ENCODE assay signal across 8 cellular contexts in the genomic region with DNA sequence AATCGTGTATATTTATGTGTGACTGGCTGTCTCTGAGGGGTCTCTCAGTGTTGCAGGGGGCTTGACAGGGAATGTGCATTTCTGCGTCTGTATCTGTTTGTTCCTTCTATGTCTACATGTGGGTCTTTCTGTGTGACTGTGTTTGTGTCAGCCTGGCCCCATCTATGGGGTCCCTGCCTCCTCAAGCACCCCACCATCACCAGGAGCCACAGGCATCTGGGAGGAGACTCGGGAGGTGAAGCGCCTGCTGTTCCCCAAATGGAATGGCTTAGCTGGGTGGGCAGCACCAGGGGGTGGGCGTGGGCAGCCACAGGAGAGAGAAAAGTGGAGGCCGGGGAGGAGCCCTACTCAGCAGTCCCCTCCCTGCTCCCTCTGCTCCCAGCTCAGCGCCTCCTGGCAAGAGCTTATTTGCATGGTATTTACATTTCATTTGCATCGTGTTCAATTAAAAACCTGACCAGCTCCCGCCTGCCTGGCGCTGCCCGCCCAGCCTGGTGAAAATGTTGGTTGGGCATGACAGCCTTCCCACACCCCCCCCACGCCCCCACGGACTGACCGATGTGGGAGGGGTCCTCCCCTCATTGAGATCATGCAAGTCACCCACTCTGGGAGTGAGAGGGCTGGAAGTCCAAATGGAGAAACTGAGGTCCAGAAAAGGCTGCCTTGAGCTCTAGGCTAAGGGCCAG. TPM values are rescaled to one million over a fixed set of nuclear protein-coding genes. Genes with fewer than 3 reads are reported as not detected.
DNase-seq lines count a peak whose midpoint lies in the region; ATAC-seq and TF ChIP-seq lines count a peak whose summit lies in the region.

No MANE protein-coding gene starts in this region.

- peak overlapping the region; percentile 76 for H2BK5ac ChIP-seq in trophoblast cell (ENCODE audit: low read depth, low read length, poor library complexity)

- no peak overlapping the region for H3K4me3 ChIP-seq in trophoblast cell (ENCODE audit: low read depth, low read length)

- CTCF ChIA-PET in WTC11 (lab: Charles Lee): interaction anchor here (0.6 to 5.8 kb wide), 13 partner anchors 8 to 77 kb away, joined by 3 to 86 read pairs (median 7); no protein-coding TSS in a partner anchor

- H3K9me3 Mint-ChIP-seq in WTC11: no peaks in the 10 kb centered on the region
- H3K9me3 Mint-ChIP-seq in activated T-cell treated with anti-CD3 and anti-CD28 coated beads, Interleukin-2, amount 50 U/mL, for 24 hours: no peaks in the 10 kb centered on the region

- H3K27ac ChIP-seq in trophoblast cell (ENCODE audit: low read depth, low read length): peak overlapping the region; percentile 100

- peak overlapping the region; percentile 74 for H3K27ac Mint-ChIP-seq in WTC11
- H3K27ac Mint-ChIP-seq in activated T-cell treated with anti-CD3 and anti-CD28 coated beads, Interleukin-2, amount 50 U/mL, for 24 hours: no peak overlapping the region

- no peaks in the 10 kb centered on the region for H3K36me3 ChIP-seq in trophoblast cell (ENCODE audit: control insufficient read depth in 1 of 2, insufficient read depth in 2 of 2, low read length in 2 of 2)

- H4K91ac ChIP-seq in trophoblast cell (ENCODE audit: low read depth, low read length): peak overlapping the region; percentile 100

- H2AK5ac ChIP-seq in trophoblast cell (ENCODE audit: low read length): peak overlapping the region; percentile 69

- H3K27me3 ChIP-seq in trophoblast cell (ENCODE audit: insufficient read depth, low read length): no peaks in the 10 kb centered on the region

- H3K4me1 ChIP-seq in trophoblast cell (ENCODE audit: control insufficient read depth in 1 of 2, insufficient read depth in 2 of 2, low read length in 2 of 2): peaks cover 46 to 61% of the 10 kb centered on the region in 2 experiments

- peak overlapping the region; percentile 97 for H3K4ac ChIP-seq in trophoblast cell (ENCODE audit: low read depth, low read length)

- peaks cover 2% of the 10 kb centered on the region for H3K9me3 ChIP-seq in trophoblast cell (ENCODE audit: insufficient read depth, low read depth, low read length)

- peak overlapping the region; percentile 65 for H4K8ac ChIP-seq in trophoblast cell (ENCODE audit: low read depth, low read length)

- no CpG with 5 or more reads among the region's 14 CpGs for WGBS in trophoblast cell (ENCODE audit: extremely low coverage, insufficient coverage, insufficient read length)

- DNase-seq in NCI-H2196 (lab: John Stamatoyannopoulos, UW; ENCODE audit: unreplicated experiment) (peak; percentile 16), NCI-H2196 treated with DMSO at 0.1 percent for 48 hours (lab: John Stamatoyannopoulos, UW; ENCODE audit: unreplicated experiment) (no peak), WTC11 (ENCODE audit: low spot score) (peak; percentile 93), head of caudate nucleus (peak in 41 of 42 donors; percentile 64 to 90 (median 80)), trophoblast cell (no peak)
- DNase-seq in activated T-cell treated with anti-CD3 and anti-CD28 coated beads, Interleukin-2, amount 50 U/mL, for 24 hours: no peak
- DNase-seq in activated CD4-positive, alpha-beta T cell treated with anti-CD3 and anti-CD28 coated beads for 48 hours: no peak

- H2BK12ac ChIP-seq in trophoblast cell (ENCODE audit: low read length): peak overlapping the region; percentile 100

- intact Hi-C loops in head of caudate nucleus (cut with DNase I): loop anchor here (5.0 kb wide), 1 partner anchor 69 kb away; no protein-coding TSS in a partner anchor

- peak overlapping the region; percentile 99 for H2BK120ac ChIP-seq in trophoblast cell (ENCODE audit: insufficient read depth, low read length, poor library complexity)

- H3K79me2 ChIP-seq in trophoblast cell (ENCODE audit: control insufficient read depth, insufficient read depth, low read length, poor library complexity): peaks cover 15% of the 10 kb centered on the region

- H3K23ac ChIP-seq in trophoblast cell (ENCODE audit: low read length): no peak overlapping the region

- H3K27me3 Mint-ChIP-seq in WTC11 (ENCODE audit: low read depth): peaks cover 28% of the 10 kb centered on the region
- peaks cover 40% of the 10 kb centered on the region for H3K27me3 Mint-ChIP-seq in activated T-cell treated with anti-CD3 and anti-CD28 coated beads, Interleukin-2, amount 50 U/mL, for 24 hours

- TF ChIP-seq CTCF in WTC11 (IDR thresholded peaks at IDR 0.05): no peak

- peaks cover 50% of the 10 kb centered on the region for H3K4me1 Mint-ChIP-seq in WTC11
- peaks cover 28% of the 10 kb centered on the region for H3K4me1 Mint-ChIP-seq in activated T-cell treated with anti-CD3 and anti-CD28 coated beads, Interleukin-2, amount 50 U/mL, for 24 hours (ENCODE audit: low read depth)

- H3K9ac ChIP-seq in trophoblast cell (ENCODE audit: low read length): no peak overlapping the region

- no peak overlapping the region for H4K12ac ChIP-seq in trophoblast cell (ENCODE audit: low read depth, low read length)

- POLR2A ChIA-PET in WTC11 (lab: Charles Lee): interaction anchor here (0.9 to 6.8 kb wide), 5 partner anchors 11 to 60 kb away, joined by 3 to 89 read pairs (median 5); partner anchors contain the start of gene CXXC5

- ATAC-seq in WTC11 (peak; percentile 41), HG03520 (IDR thresholded peaks at IDR 0.05; ENCODE audit: unreplicated experiment) (no peak)

- H3K79me1 ChIP-seq in trophoblast cell (ENCODE audit: low read length): peaks cover 57% of the 10 kb centered on the region

- peak overlapping the region; percentile 85 for H3K14ac ChIP-seq in trophoblast cell (ENCODE audit: low read length)

- peak overlapping the region; percentile 34 for H3K4me3 Mint-ChIP-seq in WTC11
- H3K4me3 Mint-ChIP-seq in activated T-cell treated with anti-CD3 and anti-CD28 coated beads, Interleukin-2, amount 50 U/mL, for 24 hours: no peak overlapping the region

- peak overlapping the region; percentile 96 for H3K18ac ChIP-seq in trophoblast cell (ENCODE audit: low read length)

- H3K4me2 ChIP-seq in trophoblast cell (ENCODE audit: low read length): no peak overlapping the region

- no peaks in the 10 kb centered on the region for H3K36me3 Mint-ChIP-seq in WTC11
- H3K36me3 Mint-ChIP-seq in activated T-cell treated with anti-CD3 and anti-CD28 coated beads, Interleukin-2, amount 50 U/mL, for 24 hours (ENCODE audit: low read depth): no peaks in the 10 kb centered on the region

- H2AFZ ChIP-seq in trophoblast cell (ENCODE audit: insufficient read depth, low read length, poor library complexity): no peak overlapping the region

TF ChIP-seq in WTC11, 78 proteins besides CTCF, POLR2A, EP300 and RAD21 (continues in another document):
- TF ChIP-seq FOXJ3 (CRISPR knock-in tag; IDR thresholded peaks at IDR 0.05; ENCODE audit: borderline replicate concordance) (no peak; the same call in 1 of the 2 replicates), OVOL2 (CRISPR knock-in tag; IDR thresholded peaks at IDR 0.05; ENCODE audit: borderline replicate concordance) (no peak), E2F4 (CRISPR knock-in tag; IDR thresholded peaks at IDR 0.05; ENCODE audit: borderline replicate concordance, low read depth) (no peak), AFF4 (CRISPR knock-in tag; IDR thresholded peaks at IDR 0.05; ENCODE audit: borderline replicate concordance) (no peak), SMAD3 (CRISPR knock-in tag; IDR thresholded peaks at IDR 0.05; ENCODE audit: borderline replicate concordance) (peak; percentile 76; the same call in 1 of the 2 replicates), ZNF671 (CRISPR knock-in tag; IDR thresholded peaks at IDR 0.05) (no peak)
- TF ChIP-seq, protein P1, sequence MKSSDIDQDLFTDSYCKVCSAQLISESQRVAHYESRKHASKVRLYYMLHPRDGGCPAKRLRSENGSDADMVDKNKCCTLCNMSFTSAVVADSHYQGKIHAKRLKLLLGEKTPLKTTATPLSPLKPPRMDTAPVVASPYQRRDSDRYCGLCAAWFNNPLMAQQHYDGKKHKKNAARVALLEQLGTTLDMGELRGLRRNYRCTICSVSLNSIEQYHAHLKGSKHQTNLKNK (CRISPR knock-in tag; IDR thresholded peaks at IDR 0.05): no peak

RNA-seq across cellular contexts. Expression of gene CXXC5, which starts 50.5 kb away (rescaled TPM):
- total RNA-seq in WTC11 (2021): 77.5 to 97.2 TPM (median 78.0 TPM) in 3 replicates
- 101 and 105 TPM in 2 replicates for polyA plus RNA-seq in trophoblast cell (2013)

Comparison
In these comparisons a context has a peak if more than half of its experiments do, and no peak if none do; other contexts are left out.
1. DNase-seq: peak in NCI-H2196 (single experiment), WTC11 (single experiment) and head of caudate nucleus (41 of 42); none in NCI-H2196 treated with DMSO at 0.1 percent for 48 hours (single experiment), trophoblast cell (0 of 2), activated T-cell treated with anti-CD3 and anti-CD28 coated beads, Interleukin-2, amount 50 U/mL, for 24 hours (single experiment) and activated CD4-positive, alpha-beta T cell treated with anti-CD3 and anti-CD28 coated beads for 48 hours (single experiment).